ENCODE assay signal across 1 cellular context in the genomic region with DNA sequence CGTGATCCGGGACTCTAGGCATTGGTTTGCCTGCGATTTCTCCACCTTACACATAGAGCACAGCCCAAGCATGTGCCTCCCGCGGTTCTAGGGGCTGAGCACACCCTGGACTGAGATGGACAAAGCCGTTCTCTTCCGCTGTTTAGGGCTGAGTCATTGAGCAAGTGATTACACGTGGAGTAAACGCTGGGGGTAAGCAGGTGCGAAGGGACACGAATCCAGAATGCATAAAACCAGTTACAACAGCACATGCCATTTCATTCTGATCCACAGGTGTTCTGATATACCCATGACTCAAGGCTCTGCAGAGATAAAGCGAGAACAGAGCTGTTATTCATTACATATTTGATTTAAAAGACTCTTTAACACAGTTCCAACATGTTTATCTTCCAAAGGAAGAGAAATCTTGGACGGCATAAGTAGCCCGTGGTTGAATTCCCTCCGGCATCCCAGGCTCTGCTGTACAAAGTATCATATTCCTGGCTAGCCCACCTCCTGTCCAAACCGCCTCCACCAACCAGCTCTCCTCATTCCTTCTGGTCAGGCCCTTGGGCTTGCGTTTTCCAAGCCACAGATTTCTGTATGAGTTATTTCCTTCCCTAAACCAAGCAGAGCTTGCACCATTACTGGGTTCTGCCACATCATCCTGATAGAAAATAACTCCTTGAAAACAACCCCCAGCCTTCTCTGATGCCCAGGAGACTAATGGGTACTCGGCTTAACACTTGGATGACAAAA.
TF ChIP-seq lines count a peak whose summit lies in the region.

No MANE protein-coding gene starts in this region.

TF ChIP-seq in IMR-90, 13 proteins besides CTCF, POLR2A, EP300 and RAD21 (continued from another document):
- TF ChIP-seq ELK1 (IDR thresholded peaks at IDR 0.05; ENCODE audit: borderline replicate concordance, low read depth, low read length) = no peak
- no peak for TF ChIP-seq CEBPB (IDR thresholded peaks at IDR 0.05; ENCODE audit: low read depth, low read length)
- TF ChIP-seq NFE2L2 (IDR thresholded peaks at IDR 0.05; ENCODE audit: low read depth, low read length) = no peak
- TF ChIP-seq MAFK (IDR thresholded peaks at IDR 0.05; ENCODE audit: low read depth, low read length) = no peak
- no peak for TF ChIP-seq CHD1 (IDR thresholded peaks at IDR 0.05; ENCODE audit: low read depth, low read length)
- TF ChIP-seq FOS (IDR thresholded peaks at IDR 0.05; ENCODE audit: low read depth, low read length) = no peak
- no peak for TF ChIP-seq SMC3 (IDR thresholded peaks at IDR 0.05; ENCODE audit: low read depth, low read length)
